ENCODE assay signal across 8 cellular contexts in genomic region chrX:40096395-40097091, GRCh38.
DNase-seq lines count a peak whose midpoint lies in the region; ATAC-seq and TF ChIP-seq lines count a peak whose summit lies in the region.

No MANE protein-coding gene starts in this region.

- no peaks in the 10 kb centered on the region for H3K27me3 ChIP-seq in neuron (ENCODE audit: insufficient read depth, low read length)

- H3K36me3 ChIP-seq in neuron (ENCODE audit: insufficient read depth, low read length), result no peaks in the 10 kb centered on the region

- no peaks in the 10 kb centered on the region for H3K9me3 ChIP-seq in neuron (ENCODE audit: low read length)

- H3K4me1 ChIP-seq in neuron (ENCODE audit: insufficient read depth, low read length), result peaks cover 26% of the 10 kb centered on the region

- TF ChIP-seq CTCF in fibroblast of mammary gland (conservative IDR thresholded peaks at IDR 0.05; ENCODE audit: control insufficient read depth, insufficient read depth, low read depth, low read length), result no peak

- H3K4me3 ChIP-seq in fibroblast of mammary gland (ENCODE audit: control insufficient read depth, low read depth, low read length) (peak overlapping the region; percentile 52), neuron (ENCODE audit: low read length) (peak overlapping the region; percentile 56)

- peak; percentile 58 for DNase-seq in EH (ENCODE audit: low read depth)
- DNase-seq in NCI-H2171 (lab: John Stamatoyannopoulos, UW), result peak; percentile 18
- peak; percentile 48 for DNase-seq in activated T-helper 1 cell treated with Interleukin-2 at 50 U/mL for 16 hours (ENCODE audit: low read depth)
- no peak for DNase-seq in fibroblast of mammary gland (ENCODE audit: low read depth)
- no peak for DNase-seq in COLO829 (ENCODE audit: low spot score)

- no peak overlapping the region for H2AFZ ChIP-seq in neuron (ENCODE audit: low read depth, low read length)

- ATAC-seq in HG02759 (IDR thresholded peaks at IDR 0.05; ENCODE audit: unreplicated experiment), result no peak
- no peak for ATAC-seq in HG03442 (IDR thresholded peaks at IDR 0.05; ENCODE audit: unreplicated experiment)

Comparison
In these comparisons a context has a peak if more than half of its experiments do, and no peak if none do; other contexts are left out.
1. DNase-seq: peak in EH (single experiment), NCI-H2171 (single experiment) and activated T-helper 1 cell treated with Interleukin-2 at 50 U/mL for 16 hours (single experiment); none in fibroblast of mammary gland (single experiment) and COLO829 (single experiment).